ENCODE assay signal across 24 cellular contexts in the genomic region with DNA sequence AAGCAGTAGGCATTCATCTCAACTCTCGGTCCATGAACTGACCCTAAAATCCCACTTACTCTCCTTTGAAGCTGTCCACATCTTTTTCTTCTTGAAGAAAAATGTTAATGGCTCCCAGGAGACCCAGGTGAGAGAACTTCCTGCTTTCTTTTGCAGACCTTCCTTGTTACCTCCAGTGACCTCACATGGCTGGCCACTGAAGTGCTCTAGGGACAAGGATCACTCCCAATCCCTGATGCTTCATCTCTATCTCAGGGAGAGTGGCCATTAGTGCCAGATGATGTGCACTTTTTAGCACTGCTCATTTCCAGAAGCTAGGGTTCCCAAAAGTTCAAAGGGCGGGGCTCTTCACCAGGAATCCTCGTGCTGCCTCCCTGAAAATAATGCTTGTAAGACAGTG. TPM values are rescaled to one million over a fixed set of nuclear protein-coding genes. Genes with fewer than 3 reads are reported as not detected.
DNase-seq lines count a peak whose midpoint lies in the region; ATAC-seq, FAIRE-seq and TF ChIP-seq lines count a peak whose summit lies in the region.
"Had no signal": no experiment of that assay in that cellular context is flagged by ENCODE, and none has a peak within 500 bp of the region (broad histone marks: within the 10 kb centered on the region; RNA-seq: fewer than 3 reads in every experiment).

No MANE protein-coding gene starts in this region.

- peaks cover 16% of the 10 kb centered on the region for H3K36me3 Mint-ChIP-seq in astrocyte (ENCODE audit: low read depth, unreplicated experiment)
- no peaks in the 10 kb centered on the region for H3K36me3 Mint-ChIP-seq in stimulated activated naive B cell treated with anti-CD40 and anti-IgM and Interleukin-4, amounts not matched to agents 10 μg/mL and 1 μg/mL and 100 μg/mL, for 72 hours
- no peaks in the 10 kb centered on the region for H3K36me3 Mint-ChIP-seq in activated naive CD4-positive, alpha-beta T cell treated with anti-CD3 and anti-CD28 coated beads, Interleukin-2, amount 50 U/mL, for 72 hours
- H3K36me3 Mint-ChIP-seq: activated CD8-positive, alpha-beta memory T cell treated with anti-CD3 and anti-CD28 coated beads, Interleukin-2, amount 10 ng/mL, durations not matched to agents 7 days and 5 days had no signal

- H3K4me1 ChIP-seq in HEK293 (ENCODE audit: control insufficient read depth, insufficient read depth, low read length) (peaks cover 16% of the 10 kb centered on the region), astrocyte (ENCODE audit: insufficient read depth, low read length) (peaks cover 27% of the 10 kb centered on the region), lower lobe of right lung (peaks cover 88% of the 10 kb centered on the region), stomach (peaks cover 51 to 86% (median 66%) of the 10 kb centered on the region in 4 donors)

- intact Hi-C loops in lower lobe of right lung (cut with DNase I) (no loop called here), stomach (cut with DNase I; ENCODE audit: low total_unique reads) (no loop called here)

- TF ChIP-seq EP300 in stomach (IDR thresholded peaks at IDR 0.05): no peak

- no peak overlapping the region for H3K4me3 Mint-ChIP-seq in astrocyte (ENCODE audit: unreplicated experiment)
- no peak overlapping the region for H3K4me3 Mint-ChIP-seq in stimulated activated naive B cell treated with anti-CD40 and anti-IgM and Interleukin-4, amounts not matched to agents 10 μg/mL and 1 μg/mL and 100 μg/mL, for 72 hours
- H3K4me3 Mint-ChIP-seq: activated CD8-positive, alpha-beta memory T cell treated with anti-CD3 and anti-CD28 coated beads, Interleukin-2, amount 10 ng/mL, durations not matched to agents 7 days and 5 days; activated naive CD4-positive, alpha-beta T cell treated with anti-CD3 and anti-CD28 coated beads for 36 hours; activated T-cell treated with anti-CD3 and anti-CD28 coated beads, Interleukin-2, amount 50 U/mL, for 72 hours; HFFc6; neural progenitor cell; T-helper 2 cell treated with Interferon-gamma antibody and Interleukin-4, amounts not matched to agents 5 μg/mL and 100 μg/mL, for 36 hours had no signal

- H3K4me2 ChIP-seq in astrocyte (ENCODE audit: low read length): no peak overlapping the region
- H3K4me2 ChIP-seq: neural progenitor cell had no signal

- no peak for FAIRE-seq in astrocyte (lab: Jason Lieb, UNC)

- H3K27ac Mint-ChIP-seq in astrocyte (ENCODE audit: unreplicated experiment): peak overlapping the region; percentile 12
- H3K27ac Mint-ChIP-seq in stimulated activated naive B cell treated with anti-CD40 and anti-IgM and Interleukin-4, amounts not matched to agents 10 μg/mL and 1 μg/mL and 100 μg/mL, for 72 hours: no peak overlapping the region
- no peak overlapping the region for H3K27ac Mint-ChIP-seq in activated naive CD4-positive, alpha-beta T cell treated with anti-CD3 and anti-CD28 coated beads, Interleukin-2, amount 50 U/mL, for 72 hours
- H3K27ac Mint-ChIP-seq: activated CD8-positive, alpha-beta memory T cell treated with anti-CD3 and anti-CD28 coated beads, Interleukin-2, amount 10 ng/mL, durations not matched to agents 7 days and 5 days; activated naive CD4-positive, alpha-beta T cell treated with anti-CD3 and anti-CD28 coated beads for 36 hours; activated T-cell treated with anti-CD3 and anti-CD28 coated beads, Interleukin-2, amount 50 U/mL, for 72 hours; HFFc6; IgD-negative memory B cell; neural progenitor cell; T-helper 2 cell treated with Interferon-gamma antibody and Interleukin-4, amounts not matched to agents 5 μg/mL and 100 μg/mL, for 36 hours had no signal

- no peaks in the 10 kb centered on the region for H3K27me3 ChIP-seq in astrocyte (ENCODE audit: insufficient read depth, low read length)
- H3K27me3 ChIP-seq in lower lobe of right lung (ENCODE audit: low read depth): no peaks in the 10 kb centered on the region
- H3K27me3 ChIP-seq in stomach: no peaks in the 10 kb centered on the region
- H3K27me3 ChIP-seq: MG63, neural progenitor cell had no signal

- 68 to 89% (median 84%) methylated on average over 3 of the region's 3 CpGs for WGBS in stomach, 5 donors

- no peak overlapping the region for H2AFZ ChIP-seq in astrocyte (ENCODE audit: low read depth, low read length)
- H2AFZ ChIP-seq: GM23248, neural progenitor cell had no signal

- H3K27ac ChIP-seq in HEK293 (ENCODE audit: extremely low read depth, low read depth, low read length): no peak overlapping the region
- H3K27ac ChIP-seq in astrocyte (ENCODE audit: low read depth, low read length): no peak overlapping the region
- peak overlapping the region; percentile 33 for H3K27ac ChIP-seq in lower lobe of right lung
- peak overlapping the region in 4 of 5 donors; percentile 63 to 76 (median 70) for H3K27ac ChIP-seq in stomach
- H3K27ac ChIP-seq: C4-2B, GM23248, neural progenitor cell had no signal

- POLR2A ChIA-PET in HEK293 (lab: Yijun Ruan, JAX): no interaction called here

- peaks cover 29% of the 10 kb centered on the region for H3K79me2 ChIP-seq in astrocyte (ENCODE audit: insufficient read depth, low read length)

- no peak for TF ChIP-seq POLR2A in stomach (IDR thresholded peaks at IDR 0.05)

- no peaks in the 10 kb centered on the region for H3K9me3 ChIP-seq in HEK293 (ENCODE audit: control insufficient read depth, insufficient read depth, low read depth, low read length)
- no peaks in the 10 kb centered on the region for H3K9me3 ChIP-seq in astrocyte (ENCODE audit: insufficient read depth, low read depth, low read length)
- no peaks in the 10 kb centered on the region for H3K9me3 ChIP-seq in lower lobe of right lung
- H3K9me3 ChIP-seq in stomach: no peaks in the 10 kb centered on the region
- H3K9me3 ChIP-seq: MG63 had no signal

- H3K4me3 ChIP-seq in HEK293 (ENCODE audit: low read depth, low read length): no peak overlapping the region
- H3K4me3 ChIP-seq in astrocyte (ENCODE audit: insufficient read depth, low read depth, low read length): no peak overlapping the region
- H3K4me3 ChIP-seq in lower lobe of right lung: no peak overlapping the region
- no peak overlapping the region for H3K4me3 ChIP-seq in stomach
- H3K4me3 ChIP-seq: GM23248, MG63, neural progenitor cell had no signal

- H3K9me3 Mint-ChIP-seq in astrocyte (ENCODE audit: unreplicated experiment): peaks cover 2% of the 10 kb centered on the region
- H3K9me3 Mint-ChIP-seq in stimulated activated naive B cell treated with anti-CD40 and anti-IgM and Interleukin-4, amounts not matched to agents 10 μg/mL and 1 μg/mL and 100 μg/mL, for 72 hours: no peaks in the 10 kb centered on the region
- H3K9me3 Mint-ChIP-seq in activated naive CD4-positive, alpha-beta T cell treated with anti-CD3 and anti-CD28 coated beads, Interleukin-2, amount 50 U/mL, for 72 hours: no peaks in the 10 kb centered on the region
- H3K9me3 Mint-ChIP-seq: activated naive CD4-positive, alpha-beta T cell treated with anti-CD3 and anti-CD28 coated beads for 36 hours; activated T-cell treated with anti-CD3 and anti-CD28 coated beads, Interleukin-2, amount 50 U/mL, for 72 hours; HFFc6; IgD-negative memory B cell; neural progenitor cell; T-helper 2 cell treated with Interferon-gamma antibody and Interleukin-4, amounts not matched to agents 5 μg/mL and 100 μg/mL, for 36 hours had no signal

- DNase-seq in astrocyte (ENCODE audit: low read depth) (no peak), lower lobe of right lung (no peak), stomach (no peak), NCI-H774 (lab: John Stamatoyannopoulos, UW) (no peak), globus pallidus (ENCODE audit: low spot score) (no peak)
- no peak for DNase-seq in stimulated activated naive B cell treated with anti-CD40 and anti-IgM and Interleukin-4, amounts not matched to agents 10 μg/mL and 1 μg/mL and 100 μg/mL, for 72 hours
- no peak for DNase-seq in activated naive CD4-positive, alpha-beta T cell treated with anti-CD3 and anti-CD28 coated beads, Interleukin-2, amount 50 U/mL, for 72 hours (ENCODE audit: low spot score in 2 of 2)
- DNase-seq: activated CD4-positive, alpha-beta T cell treated with anti-CD3 and anti-CD28 coated beads, Interleukin-2, amount 50 U/mL, for 1 hour; activated CD8-positive, alpha-beta memory T cell treated with anti-CD3 and anti-CD28 coated beads, Interleukin-2, amount 10 ng/mL, durations not matched to agents 7 days and 5 days; activated naive CD4-positive, alpha-beta T cell treated with anti-CD3 and anti-CD28 coated beads for 36 hours; activated T-cell treated with anti-CD3 and anti-CD28 coated beads, Interleukin-2, amount 50 U/mL, for 72 hours; amniotic stem cell; central memory CD4-positive, alpha-beta T cell; dermis blood vessel endothelial cell; GM23248; HFFc6; MG63; NCI-H2081 treated with DMSO at 0.1 percent for 48 hours; NCI-H446 had no signal

- H3K36me3 ChIP-seq in HEK293 (ENCODE audit: control insufficient read depth in 2 of 2, insufficient read depth in 1 of 2, low read length in 2 of 2) (no peaks in the 10 kb centered on the region), astrocyte (ENCODE audit: insufficient read depth, low read length) (no peaks in the 10 kb centered on the region), lower lobe of right lung (peaks cover 8% of the 10 kb centered on the region), stomach (peaks cover 0 to 3% (median 0%) of the 10 kb centered on the region in 4 donors)
- H3K36me3 ChIP-seq: MG63, neural progenitor cell had no signal

- H3K9ac ChIP-seq in astrocyte (ENCODE audit: low read length): no peak overlapping the region
- H3K9ac ChIP-seq: GM23248, neural progenitor cell had no signal

- peaks cover 6% of the 10 kb centered on the region for H3K27me3 Mint-ChIP-seq in astrocyte (ENCODE audit: low read depth, unreplicated experiment)
- H3K27me3 Mint-ChIP-seq in stimulated activated naive B cell treated with anti-CD40 and anti-IgM and Interleukin-4, amounts not matched to agents 10 μg/mL and 1 μg/mL and 100 μg/mL, for 72 hours: peaks cover 6 to 9% of the 10 kb centered on the region in 2 donors

- CTCF ChIA-PET in HEK293 (lab: Yijun Ruan, JAX): interaction anchor here (0.6 to 1.7 kb wide), 5 partner anchors 12 to 206 kb away, joined by 3 to 10 read pairs (median 4); no protein-coding TSS in a partner anchor

- no peaks in the 10 kb centered on the region for H4K20me1 ChIP-seq in astrocyte (ENCODE audit: insufficient read depth, low read length)

- no peak for ATAC-seq in lower lobe of right lung
- ATAC-seq in stimulated activated naive B cell treated with anti-CD40 and anti-IgM and Interleukin-4, amounts not matched to agents 10 μg/mL and 1 μg/mL and 100 μg/mL, for 72 hours (replicated peaks): no peak
- ATAC-seq in activated naive CD4-positive, alpha-beta T cell treated with anti-CD3 and anti-CD28 coated beads, Interleukin-2, amount 50 U/mL, for 72 hours: no peak
- ATAC-seq: activated CD8-positive, alpha-beta memory T cell treated with anti-CD3 and anti-CD28 coated beads, Interleukin-2, amount 10 ng/mL, durations not matched to agents 7 days and 5 days; activated T-cell treated with anti-CD3 and anti-CD28 coated beads, Interleukin-2, amount 50 U/mL, for 72 hours had no signal

- H3K4me1 Mint-ChIP-seq in astrocyte (ENCODE audit: low read depth, unreplicated experiment): peaks cover 39% of the 10 kb centered on the region
- no peaks in the 10 kb centered on the region for H3K4me1 Mint-ChIP-seq in stimulated activated naive B cell treated with anti-CD40 and anti-IgM and Interleukin-4, amounts not matched to agents 10 μg/mL and 1 μg/mL and 100 μg/mL, for 72 hours
- H3K4me1 Mint-ChIP-seq: IgD-negative memory B cell had no signal

- TF ChIP-seq CTCF in HEK293 (tag by site-specific recombination; IDR thresholded peaks at IDR 0.05): no peak
- TF ChIP-seq CTCF in astrocyte (IDR thresholded peaks at IDR 0.05; ENCODE audit: insufficient read depth, low read depth, low read length): no peak
- TF ChIP-seq CTCF in lower lobe of right lung (IDR thresholded peaks at IDR 0.05): no peak
- TF ChIP-seq CTCF in stomach (IDR thresholded peaks at IDR 0.05): no peak

RNA-seq across cellular contexts. Expression of a gene that starts 16.2 kb away (rescaled TPM):
- total RNA-seq in astrocyte (16.3 and 17.7 TPM in 2 replicates), lower lobe of right lung (83.9 TPM), stomach (100 to 1,000 TPM in 1 of 5 donors, 10 to 100 TPM in 4; 21.0 to 185 (median 39.7) TPM)
- 10 to 100 TPM in 1 of 3 donors, 1 to 10 TPM in 2; 2.7 to 13.9 (median 4.0) TPM for polyA plus RNA-seq in stomach
- total RNA-seq in activated naive CD4-positive, alpha-beta T cell treated with anti-CD3 and anti-CD28 coated beads, Interleukin-2, amount 50 U/mL, for 72 hours: under 1 TPM; 0.04 to 0.39 TPM

Comparison
In these comparisons a context has a peak if more than half of its experiments do, and no peak if none do; other contexts are left out.
1. H3K27ac ChIP-seq: peak in lower lobe of right lung (single experiment) and stomach (4 of 5); none in HEK293 (single experiment) and astrocyte (single experiment).
2. RNA of a gene that starts 16.2 kb away (total RNA-seq): 83.9 TPM in lower lobe of right lung (single experiment), 21.0 to 185 TPM in stomach and 16.3 to 17.7 TPM in astrocyte; 0.04 to 0.39 TPM in activated naive CD4-positive, alpha-beta T cell treated with anti-CD3 and anti-CD28 coated beads, Interleukin-2, amount 50 U/mL, for 72 hours; every median in the first group is over 10 times any median in the second.